In the genomic region with DNA sequence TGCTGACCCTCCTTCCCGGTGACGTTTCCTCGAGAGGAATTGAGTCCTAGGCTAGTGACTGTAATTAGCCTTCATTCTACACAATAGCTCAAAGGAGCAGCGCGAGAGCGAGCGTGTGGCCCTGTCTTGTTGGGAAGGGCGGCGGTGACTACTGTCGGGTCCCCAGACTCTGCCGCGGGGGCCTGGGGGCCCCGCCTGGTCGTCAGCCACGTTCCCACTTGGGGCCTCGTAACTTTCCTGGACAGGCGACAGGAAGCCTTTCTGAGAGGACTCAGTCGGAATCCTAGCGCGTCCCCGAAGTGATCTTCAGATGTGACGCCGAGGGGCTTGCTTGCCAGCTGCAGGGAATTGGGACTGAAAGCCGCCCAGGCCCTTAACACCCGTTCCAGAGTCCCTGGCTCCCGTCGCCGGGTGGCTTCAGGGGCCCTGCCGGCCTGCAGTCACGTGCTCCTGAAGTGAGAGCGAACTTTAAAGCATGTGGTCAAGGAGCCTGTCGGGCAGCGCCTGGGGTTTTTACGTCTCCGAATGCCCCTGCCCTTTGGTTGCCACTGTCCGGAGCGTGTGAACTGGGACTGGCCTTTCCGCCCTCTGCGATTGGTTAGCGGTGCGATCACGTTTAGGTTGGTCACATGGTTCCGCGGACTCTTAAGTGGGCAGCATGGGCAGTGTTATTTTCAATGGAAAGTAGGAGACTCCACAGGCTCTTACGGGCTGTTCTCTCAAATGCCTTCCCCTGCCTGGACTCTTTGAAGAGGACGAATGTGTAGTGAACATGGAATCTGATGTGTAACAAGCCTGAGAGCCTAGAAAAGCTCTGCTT, we compare ENCODE assay signal across 1 cellular context.
TF ChIP-seq lines count a peak whose summit lies in the region.

No MANE protein-coding gene starts in this region.

TF ChIP-seq in HepG2, 621 proteins besides CTCF, POLR2A, EP300 and RAD21 (continued from another document and continues in another):
- TF ChIP-seq, protein P1, sequence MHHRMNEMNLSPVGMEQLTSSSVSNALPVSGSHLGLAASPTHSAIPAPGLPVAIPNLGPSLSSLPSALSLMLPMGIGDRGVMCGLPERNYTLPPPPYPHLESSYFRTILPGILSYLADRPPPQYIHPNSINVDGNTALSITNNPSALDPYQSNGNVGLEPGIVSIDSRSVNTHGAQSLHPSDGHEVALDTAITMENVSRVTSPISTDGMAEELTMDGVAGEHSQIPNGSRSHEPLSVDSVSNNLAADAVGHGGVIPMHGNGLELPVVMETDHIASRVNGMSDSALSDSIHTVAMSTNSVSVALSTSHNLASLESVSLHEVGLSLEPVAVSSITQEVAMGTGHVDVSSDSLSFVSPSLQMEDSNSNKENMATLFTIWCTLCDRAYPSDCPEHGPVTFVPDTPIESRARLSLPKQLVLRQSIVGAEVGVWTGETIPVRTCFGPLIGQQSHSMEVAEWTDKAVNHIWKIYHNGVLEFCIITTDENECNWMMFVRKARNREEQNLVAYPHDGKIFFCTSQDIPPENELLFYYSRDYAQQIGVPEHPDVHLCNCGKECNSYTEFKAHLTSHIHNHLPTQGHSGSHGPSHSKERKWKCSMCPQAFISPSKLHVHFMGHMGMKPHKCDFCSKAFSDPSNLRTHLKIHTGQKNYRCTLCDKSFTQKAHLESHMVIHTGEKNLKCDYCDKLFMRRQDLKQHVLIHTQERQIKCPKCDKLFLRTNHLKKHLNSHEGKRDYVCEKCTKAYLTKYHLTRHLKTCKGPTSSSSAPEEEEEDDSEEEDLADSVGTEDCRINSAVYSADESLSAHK (CRISPR knock-in tag; IDR thresholded peaks at IDR 0.05; ENCODE audit: borderline replicate concordance), result no peak
- TF ChIP-seq ATF6 (CRISPR knock-in tag; conservative IDR thresholded peaks at IDR 0.05), result no peak
- no peak for TF ChIP-seq NR3C1 (CRISPR knock-in tag; IDR thresholded peaks at IDR 0.05)
- TF ChIP-seq ZNF615 (CRISPR knock-in tag; IDR thresholded peaks at IDR 0.05; ENCODE audit: borderline replicate concordance), result no peak
- TF ChIP-seq ETS1 (CRISPR knock-in tag; IDR thresholded peaks at IDR 0.05), result no peak
- TF ChIP-seq AGO1 (IDR thresholded peaks at IDR 0.05; ENCODE audit: low read depth, low read length, poor library complexity, severe bottlenecking), result no peak
- TF ChIP-seq GATAD2A (CRISPR knock-in tag; IDR thresholded peaks at IDR 0.05), result no peak
- no peak for TF ChIP-seq KAT8 (CRISPR knock-in tag; IDR thresholded peaks at IDR 0.05)
- no peak; the same call in 1 of the 2 replicates for TF ChIP-seq ZNF563 (CRISPR knock-in tag; IDR thresholded peaks at IDR 0.05)
- peak; percentile 82; the same call in 1 of the 2 replicates for TF ChIP-seq NFKB2 (CRISPR knock-in tag; IDR thresholded peaks at IDR 0.05; ENCODE audit: borderline replicate concordance)
- 0 out of 2 replicates have a peak, but pooled peaks have one; percentile 40 for TF ChIP-seq ARNTL (CRISPR knock-in tag; IDR thresholded peaks at IDR 0.05)
- no peak for TF ChIP-seq JDP2 (CRISPR knock-in tag; IDR thresholded peaks at IDR 0.05; ENCODE audit: borderline replicate concordance)
- TF ChIP-seq ZNF558 (CRISPR knock-in tag; IDR thresholded peaks at IDR 0.05; ENCODE audit: borderline replicate concordance), result no peak
- TF ChIP-seq RNF2 (conservative IDR thresholded peaks at IDR 0.05; ENCODE audit: low read depth), result no peak; the same call in 1 of the 2 replicates
- TF ChIP-seq ZSCAN20 (CRISPR knock-in tag; IDR thresholded peaks at IDR 0.05; ENCODE audit: borderline replicate concordance), result no peak
- TF ChIP-seq, protein P2, sequence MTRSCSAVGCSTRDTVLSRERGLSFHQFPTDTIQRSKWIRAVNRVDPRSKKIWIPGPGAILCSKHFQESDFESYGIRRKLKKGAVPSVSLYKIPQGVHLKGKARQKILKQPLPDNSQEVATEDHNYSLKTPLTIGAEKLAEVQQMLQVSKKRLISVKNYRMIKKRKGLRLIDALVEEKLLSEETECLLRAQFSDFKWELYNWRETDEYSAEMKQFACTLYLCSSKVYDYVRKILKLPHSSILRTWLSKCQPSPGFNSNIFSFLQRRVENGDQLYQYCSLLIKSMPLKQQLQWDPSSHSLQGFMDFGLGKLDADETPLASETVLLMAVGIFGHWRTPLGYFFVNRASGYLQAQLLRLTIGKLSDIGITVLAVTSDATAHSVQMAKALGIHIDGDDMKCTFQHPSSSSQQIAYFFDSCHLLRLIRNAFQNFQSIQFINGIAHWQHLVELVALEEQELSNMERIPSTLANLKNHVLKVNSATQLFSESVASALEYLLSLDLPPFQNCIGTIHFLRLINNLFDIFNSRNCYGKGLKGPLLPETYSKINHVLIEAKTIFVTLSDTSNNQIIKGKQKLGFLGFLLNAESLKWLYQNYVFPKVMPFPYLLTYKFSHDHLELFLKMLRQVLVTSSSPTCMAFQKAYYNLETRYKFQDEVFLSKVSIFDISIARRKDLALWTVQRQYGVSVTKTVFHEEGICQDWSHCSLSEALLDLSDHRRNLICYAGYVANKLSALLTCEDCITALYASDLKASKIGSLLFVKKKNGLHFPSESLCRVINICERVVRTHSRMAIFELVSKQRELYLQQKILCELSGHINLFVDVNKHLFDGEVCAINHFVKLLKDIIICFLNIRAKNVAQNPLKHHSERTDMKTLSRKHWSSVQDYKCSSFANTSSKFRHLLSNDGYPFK (CRISPR knock-in tag; IDR thresholded peaks at IDR 0.05; ENCODE audit: borderline replicate concordance), result no peak; the same call in 1 of the 2 replicates
- no peak for TF ChIP-seq ZNF235 (CRISPR knock-in tag; IDR thresholded peaks at IDR 0.05; ENCODE audit: borderline replicate concordance)
- no peak for TF ChIP-seq ZNF878 (CRISPR knock-in tag; IDR thresholded peaks at IDR 0.05)
- TF ChIP-seq ZNF343 (CRISPR knock-in tag; IDR thresholded peaks at IDR 0.05), result no peak
- TF ChIP-seq PPARG (CRISPR knock-in tag; conservative IDR thresholded peaks at IDR 0.05), result no peak
- TF ChIP-seq JUN (CRISPR knock-in tag; IDR thresholded peaks at IDR 0.05), result no peak
- TF ChIP-seq HMGA1 (CRISPR knock-in tag; conservative IDR thresholded peaks at IDR 0.05), result no peak
- no peak for TF ChIP-seq MLLT10 (CRISPR knock-in tag; IDR thresholded peaks at IDR 0.05)
- no peak for TF ChIP-seq MEIS1 (CRISPR knock-in tag; IDR thresholded peaks at IDR 0.05; ENCODE audit: borderline replicate concordance)
- no peak for TF ChIP-seq CREB3 (CRISPR knock-in tag; IDR thresholded peaks at IDR 0.05)
- no peak for TF ChIP-seq DRAP1 (CRISPR knock-in tag; IDR thresholded peaks at IDR 0.05)
- TF ChIP-seq PAXIP1 (CRISPR knock-in tag; conservative IDR thresholded peaks at IDR 0.05), result no peak
- peak; percentile 74; the same call in 1 of the 2 replicates for TF ChIP-seq TFDP1 (CRISPR knock-in tag; IDR thresholded peaks at IDR 0.05; ENCODE audit: borderline replicate concordance)
- TF ChIP-seq TAF1 (CRISPR knock-in tag; IDR thresholded peaks at IDR 0.05), result no peak
- TF ChIP-seq PHB2 (IDR thresholded peaks at IDR 0.05; ENCODE audit: partially characterized antibody), result no peak
- TF ChIP-seq ZNF569 (CRISPR knock-in tag; IDR thresholded peaks at IDR 0.05; ENCODE audit: borderline replicate concordance), result no peak
- no peak for TF ChIP-seq ATRX (CRISPR knock-in tag; IDR thresholded peaks at IDR 0.05; ENCODE audit: borderline replicate concordance)
- TF ChIP-seq FOXK2 (IDR thresholded peaks at IDR 0.05), result no peak
- TF ChIP-seq POLR2AphosphoS2 (IDR thresholded peaks at IDR 0.05; ENCODE audit: low read depth, low read length), result no peak
- no peak for TF ChIP-seq SMYD3 (CRISPR knock-in tag; IDR thresholded peaks at IDR 0.05)
- TF ChIP-seq DNMT1 (CRISPR knock-in tag; IDR thresholded peaks at IDR 0.05), result no peak
- peak; percentile 60 for TF ChIP-seq HDAC1 (CRISPR knock-in tag; IDR thresholded peaks at IDR 0.05)
- TF ChIP-seq FIP1L1 (IDR thresholded peaks at IDR 0.05; ENCODE audit: borderline replicate concordance, insufficient read depth, low read depth, low read length), result no peak
- no peak for TF ChIP-seq ZBTB21 (CRISPR knock-in tag; IDR thresholded peaks at IDR 0.05)
- TF ChIP-seq TBX3 (IDR thresholded peaks at IDR 0.05; ENCODE audit: borderline replicate concordance), result no peak
- TF ChIP-seq ZNF33A (CRISPR knock-in tag; IDR thresholded peaks at IDR 0.05; ENCODE audit: borderline replicate concordance), result no peak
- TF ChIP-seq, protein P3, sequence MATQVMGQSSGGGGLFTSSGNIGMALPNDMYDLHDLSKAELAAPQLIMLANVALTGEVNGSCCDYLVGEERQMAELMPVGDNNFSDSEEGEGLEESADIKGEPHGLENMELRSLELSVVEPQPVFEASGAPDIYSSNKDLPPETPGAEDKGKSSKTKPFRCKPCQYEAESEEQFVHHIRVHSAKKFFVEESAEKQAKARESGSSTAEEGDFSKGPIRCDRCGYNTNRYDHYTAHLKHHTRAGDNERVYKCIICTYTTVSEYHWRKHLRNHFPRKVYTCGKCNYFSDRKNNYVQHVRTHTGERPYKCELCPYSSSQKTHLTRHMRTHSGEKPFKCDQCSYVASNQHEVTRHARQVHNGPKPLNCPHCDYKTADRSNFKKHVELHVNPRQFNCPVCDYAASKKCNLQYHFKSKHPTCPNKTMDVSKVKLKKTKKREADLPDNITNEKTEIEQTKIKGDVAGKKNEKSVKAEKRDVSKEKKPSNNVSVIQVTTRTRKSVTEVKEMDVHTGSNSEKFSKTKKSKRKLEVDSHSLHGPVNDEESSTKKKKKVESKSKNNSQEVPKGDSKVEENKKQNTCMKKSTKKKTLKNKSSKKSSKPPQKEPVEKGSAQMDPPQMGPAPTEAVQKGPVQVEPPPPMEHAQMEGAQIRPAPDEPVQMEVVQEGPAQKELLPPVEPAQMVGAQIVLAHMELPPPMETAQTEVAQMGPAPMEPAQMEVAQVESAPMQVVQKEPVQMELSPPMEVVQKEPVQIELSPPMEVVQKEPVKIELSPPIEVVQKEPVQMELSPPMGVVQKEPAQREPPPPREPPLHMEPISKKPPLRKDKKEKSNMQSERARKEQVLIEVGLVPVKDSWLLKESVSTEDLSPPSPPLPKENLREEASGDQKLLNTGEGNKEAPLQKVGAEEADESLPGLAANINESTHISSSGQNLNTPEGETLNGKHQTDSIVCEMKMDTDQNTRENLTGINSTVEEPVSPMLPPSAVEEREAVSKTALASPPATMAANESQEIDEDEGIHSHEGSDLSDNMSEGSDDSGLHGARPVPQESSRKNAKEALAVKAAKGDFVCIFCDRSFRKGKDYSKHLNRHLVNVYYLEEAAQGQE (IDR thresholded peaks at IDR 0.05; ENCODE audit: borderline replicate concordance in 1 of 2, low read depth in 1 of 2, low read length in 2 of 2), result no peak
